8 cellular contexts compared by ENCODE assay signal in the genomic region with DNA sequence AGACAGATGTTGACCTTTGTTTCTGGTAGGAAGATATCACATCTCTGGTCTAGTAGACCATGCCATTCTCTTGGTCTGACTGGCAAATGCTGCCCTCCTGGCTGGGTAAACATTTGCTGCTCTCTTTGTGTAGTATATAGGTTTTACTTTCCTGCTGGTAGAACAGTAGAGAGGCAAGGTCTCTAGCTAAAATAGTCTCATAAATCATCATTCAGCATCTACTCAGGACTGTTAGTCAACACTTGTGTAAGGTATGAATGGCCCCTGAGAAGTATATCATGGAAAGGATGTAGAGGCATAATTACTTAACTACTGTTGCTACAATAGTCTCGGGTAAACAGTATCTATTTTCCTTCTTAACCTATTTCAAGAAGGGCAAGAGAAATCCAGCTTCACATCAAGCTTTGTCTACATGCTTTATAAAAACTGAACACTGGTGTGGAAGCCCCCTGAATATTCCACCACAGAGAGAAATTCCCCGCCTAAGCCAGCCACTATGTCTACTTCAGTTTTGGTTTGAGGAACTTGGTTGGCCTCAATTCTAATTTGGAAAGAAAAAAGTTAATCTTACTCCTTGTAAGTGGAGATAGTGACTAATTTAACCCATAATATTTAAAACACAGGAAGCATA. TPM values are rescaled to one million over a fixed set of nuclear protein-coding genes. Genes with fewer than 3 reads are reported as not detected.
DNase-seq lines count a peak whose midpoint lies in the region; ATAC-seq and TF ChIP-seq lines count a peak whose summit lies in the region.

No MANE protein-coding gene starts in this region.

- no peak overlapping the region for H3K4me2 ChIP-seq in DND-41 (ENCODE audit: insufficient read depth, low read length)

- H3K4me1 ChIP-seq in DND-41 (ENCODE audit: insufficient read depth, low read length): no peaks in the 10 kb centered on the region

- no peaks in the 10 kb centered on the region for H4K20me1 ChIP-seq in DND-41 (ENCODE audit: insufficient read depth, low read length)

- H3K9me3 Mint-ChIP-seq in T-helper 2 cell treated with Interferon-gamma antibody and Interleukin-4, amounts not matched to agents 5 μg/mL and 100 μg/mL, for 36 hours: no peaks in the 10 kb centered on the region

- no peaks in the 10 kb centered on the region for H3K27me3 Mint-ChIP-seq in T-helper 2 cell treated with Interferon-gamma antibody and Interleukin-4, amounts not matched to agents 5 μg/mL and 100 μg/mL, for 36 hours (ENCODE audit: low read depth)

- no peak overlapping the region for H3K27ac ChIP-seq in DND-41 (ENCODE audit: low read length)

- H3K9me3 ChIP-seq in DND-41 (ENCODE audit: insufficient read depth, low read length, severe bottlenecking): no peaks in the 10 kb centered on the region

- no peaks in the 10 kb centered on the region for H3K36me3 Mint-ChIP-seq in T-helper 2 cell treated with Interferon-gamma antibody and Interleukin-4, amounts not matched to agents 5 μg/mL and 100 μg/mL, for 36 hours (ENCODE audit: low read depth)

- no peaks in the 10 kb centered on the region for H3K27me3 ChIP-seq in DND-41 (ENCODE audit: insufficient read depth, low read length, poor library complexity)

- no peak for ATAC-seq in DND-41 (ENCODE audit: insufficient read depth, low read depth)
- peak; percentile 54 for ATAC-seq in GM21390 (IDR thresholded peaks at IDR 0.05; ENCODE audit: unreplicated experiment)
- peak; percentile 54 for ATAC-seq in HG03565 (IDR thresholded peaks at IDR 0.05; ENCODE audit: unreplicated experiment)

- no peak for DNase-seq in DND-41
- peak; percentile 37 for DNase-seq in T-helper 2 cell treated with Interferon-gamma antibody and Interleukin-4, amounts not matched to agents 5 μg/mL and 100 μg/mL, for 36 hours (ENCODE audit: low spot score)
- no peak for DNase-seq in cardiac septum (ENCODE audit: low spot score)
- DNase-seq in stimulated activated CD4-positive, alpha-beta T cell treated with anti-CD3 and anti-CD28 coated beads, Interleukin-2, amount 100 ng/mL, for 48 hours: no peak
- DNase-seq in NK-92 treated with Interleukin-12 subunit alpha and Interleukin-12 subunit beta, amount 100 ng/mL, for 24 hours (lab: John Stamatoyannopoulos, UW): no peak
- no peak for DNase-seq in posterior cingulate gyrus

- no peaks in the 10 kb centered on the region for H3K79me2 ChIP-seq in DND-41 (ENCODE audit: insufficient read depth, low read length)

- intact Hi-C loops in cardiac septum (cut with DNase I) (no loop called here), posterior cingulate gyrus (cut with DNase I) (no loop called here)

- H3K9ac ChIP-seq in DND-41 (ENCODE audit: low read depth, low read length): no peak overlapping the region

- no peak for TF ChIP-seq CTCF in DND-41 (IDR thresholded peaks at IDR 0.05; ENCODE audit: borderline replicate concordance, extremely low read depth, low read length, poor library complexity, severe bottlenecking)

- no peak overlapping the region for H3K4me3 Mint-ChIP-seq in T-helper 2 cell treated with Interferon-gamma antibody and Interleukin-4, amounts not matched to agents 5 μg/mL and 100 μg/mL, for 36 hours

- peaks cover 5% of the 10 kb centered on the region for H3K4me1 Mint-ChIP-seq in T-helper 2 cell treated with Interferon-gamma antibody and Interleukin-4, amounts not matched to agents 5 μg/mL and 100 μg/mL, for 36 hours (ENCODE audit: low read depth)

- H3K4me3 ChIP-seq in DND-41 (ENCODE audit: low read depth in 1 of 2, low read length in 2 of 2): no peak overlapping the region

- H3K27ac Mint-ChIP-seq in T-helper 2 cell treated with Interferon-gamma antibody and Interleukin-4, amounts not matched to agents 5 μg/mL and 100 μg/mL, for 36 hours: no peak overlapping the region

- 0 out of 2 replicates have a peak overlapping the region, but pooled peaks have one; percentile 30 for H2AFZ ChIP-seq in DND-41 (ENCODE audit: low read depth, low read length)

- no peaks in the 10 kb centered on the region for H3K36me3 ChIP-seq in DND-41 (ENCODE audit: insufficient read depth, low read length)

RNA-seq across cellular contexts. Expression of gene MYCBP2, which starts 18.4 kb away (rescaled TPM):
- 62.1 TPM for total RNA-seq in cardiac septum
